In genomic region chr10:8365935-8366911, GRCh38 we compare ENCODE assay signal across 8 cellular contexts.
DNase-seq lines count a peak whose midpoint lies in the region; ATAC-seq, FAIRE-seq and TF ChIP-seq lines count a peak whose summit lies in the region.

No MANE protein-coding gene starts in this region.

- H3K4me2 ChIP-seq in A549 = peak overlapping the region; percentile 80
- peak overlapping the region; percentile 65; the same call in 1 of the 2 replicates for H3K4me2 ChIP-seq in KMS-11

- TF ChIP-seq CTCF in A549 (IDR thresholded peaks at IDR 0.05) (no peak), KMS-11 (conservative IDR thresholded peaks at IDR 0.05; ENCODE audit: low read depth, low read length) (no peak), glutamatergic neuron (IDR thresholded peaks at IDR 0.05; ENCODE audit: partially characterized antibody, unreplicated experiment) (no peak)

- no peak for TF ChIP-seq POLR2A in A549 (IDR thresholded peaks at IDR 0.05; ENCODE audit: low read length)

- H3K27me3 ChIP-seq in KMS-11 (ENCODE audit: insufficient read depth, low read depth) (no peaks in the 10 kb centered on the region), mucosa of stomach (ENCODE audit: control insufficient read depth, insufficient read depth, low read length) (no peaks in the 10 kb centered on the region)

- H3K4me3 ChIP-seq in A549 (peak overlapping the region; percentile 25), KMS-11 (IDR thresholded peaks at IDR 0.05; ENCODE audit: insufficient read depth, low read depth, low read length) (no peak overlapping the region), mucosa of stomach (ENCODE audit: low read length) (peak overlapping the region; percentile 17)

- H3K27ac ChIP-seq in A549 = peak overlapping the region; percentile 87 to 95
- peak overlapping the region; percentile 78 for H3K27ac ChIP-seq in KMS-11

- no peaks in the 10 kb centered on the region for H4K20me1 ChIP-seq in KMS-11 (ENCODE audit: insufficient read depth)

- peak; percentile 91 to 96; a peak in 4 of 5 replicates for TF ChIP-seq EP300 in A549 (IDR thresholded peaks at IDR 0.05)

- CTCF ChIA-PET in A549 (lab: Yijun Ruan, JAX) = interaction anchor here (0.6 to 1.6 kb wide), 3 partner anchors 24 to 47 kb away, joined by 3 read pairs; no protein-coding TSS in a partner anchor

- H3K27me3 Mint-ChIP-seq in glutamatergic neuron (ENCODE audit: unreplicated experiment) = no peaks in the 10 kb centered on the region

- H3K4me1 ChIP-seq in A549 (peaks cover 23% of the 10 kb centered on the region), KMS-11 (ENCODE audit: low read depth, poor library complexity, severe bottlenecking) (peaks cover 40% of the 10 kb centered on the region), mucosa of stomach (ENCODE audit: control insufficient read depth, insufficient read depth, low read length) (peaks cover 5% of the 10 kb centered on the region)

- H3K9me3 ChIP-seq in A549 = 0 out of 3 replicates have a peak, but pooled peaks cover 6% of the 10 kb centered on the region
- H3K9me3 ChIP-seq in mucosa of stomach (ENCODE audit: control insufficient read depth, low read length) = no peaks in the 10 kb centered on the region

- peaks cover 2% of the 10 kb centered on the region for H3K9me3 Mint-ChIP-seq in glutamatergic neuron (ENCODE audit: unreplicated experiment)

- H3K27ac Mint-ChIP-seq in glutamatergic neuron (ENCODE audit: unreplicated experiment) = no peak overlapping the region

- peak; percentile 95 to 99 for ATAC-seq in A549

- H3K4me1 Mint-ChIP-seq in glutamatergic neuron (ENCODE audit: low read depth, unreplicated experiment) = no peaks in the 10 kb centered on the region

- H3K36me3 ChIP-seq in KMS-11 (ENCODE audit: insufficient read depth) (no peaks in the 10 kb centered on the region), mucosa of stomach (ENCODE audit: control insufficient read depth, insufficient read depth, low read length) (no peaks in the 10 kb centered on the region)

- H3K36me3 Mint-ChIP-seq in glutamatergic neuron (ENCODE audit: unreplicated experiment) = no peaks in the 10 kb centered on the region

- H2AFZ ChIP-seq in KMS-11 (ENCODE audit: low read depth) = peak overlapping the region; percentile 57

- DNase-seq in A549 (ENCODE audit: low read depth in 1 of 2, low spot score in 1 of 2) (peak; percentile 80 to 99), NCI-H1092 (lab: John Stamatoyannopoulos, UW) (no peak), SHP77 (lab: John Stamatoyannopoulos, UW) (no peak), HCEC 1CT (no peak), glutamatergic neuron (no peak)
- DNase-seq in activated T-cell treated with anti-CD3 and anti-CD28 coated beads, Interleukin-2, amount 50 U/mL, for 48 hours = peak; percentile 60 to 69

- POLR2A ChIA-PET in A549 (lab: Yijun Ruan, JAX) = interaction anchor here (0.6 to 1.7 kb wide), 7 partner anchors 26 to 1525 kb away, joined by 3 to 8 read pairs (median 5); partner anchors contain the start of gene TAF3

- peak overlapping the region; percentile 36; the same call in 1 of the 2 replicates for H3K9ac ChIP-seq in KMS-11
- H3K9ac ChIP-seq in mucosa of stomach (ENCODE audit: low read length) = peak overlapping the region; percentile 31

- under 1% methylated on average over 17 of the region's 19 CpGs for WGBS in A549 (ENCODE audit: missing lambda C conversion rate)

- TF ChIP-seq RAD21 in A549 (conservative IDR thresholded peaks at IDR 0.05 in 1 of 2, IDR thresholded peaks at IDR 0.05 in 1 of 2) = peak; percentile 31 to 62

- H3K79me2 ChIP-seq in KMS-11 (ENCODE audit: insufficient read depth, low read depth) = no peaks in the 10 kb centered on the region

- H3K4me3 Mint-ChIP-seq in glutamatergic neuron (ENCODE audit: unreplicated experiment) = no peak overlapping the region

- peak; percentile 95 for FAIRE-seq in A549 (lab: Jason Lieb, UNC)

TF ChIP-seq in A549, 52 proteins besides CTCF, POLR2A, EP300 and RAD21 (continues in another document):
- TF ChIP-seq TP53 (CRISPR knock-in tag; IDR thresholded peaks at IDR 0.05) (0 out of 2 replicates have a peak, but pooled peaks have one; percentile 17), ZSCAN20 (CRISPR knock-in tag; IDR thresholded peaks at IDR 0.05) (no peak), SMC3 (IDR thresholded peaks at IDR 0.05) (peak; percentile 49; the same call in 2 of the 3 replicates), JUN (IDR thresholded peaks at IDR 0.05) (peak; percentile 95 to 96; a peak in 4 of 5 replicates), HDAC2 (IDR thresholded peaks at IDR 0.05) (0 out of 2 replicates have a peak, but pooled peaks have one; percentile 12), ZNF302 (CRISPR knock-in tag; IDR thresholded peaks at IDR 0.05) (0 out of 2 replicates have a peak, but pooled peaks have one; percentile 42), HMGXB4 (CRISPR knock-in tag; IDR thresholded peaks at IDR 0.05; ENCODE audit: borderline replicate concordance) (no peak), RARB (CRISPR knock-in tag; IDR thresholded peaks at IDR 0.05) (peak; percentile 79; the same call in 1 of the 2 replicates), EHF (CRISPR knock-in tag; IDR thresholded peaks at IDR 0.05) (0 out of 2 replicates have a peak, but pooled peaks have one; percentile 72), HOXB5 (CRISPR knock-in tag; IDR thresholded peaks at IDR 0.05) (no peak), PHF8 (IDR thresholded peaks at IDR 0.05; ENCODE audit: borderline replicate concordance, low read depth) (no peak), NPAS2 (CRISPR knock-in tag; IDR thresholded peaks at IDR 0.05; ENCODE audit: borderline replicate concordance) (no peak), BHLHE40 (IDR thresholded peaks at IDR 0.05; ENCODE audit: low read depth, low read length) (no peak), HOXA7 (CRISPR knock-in tag; IDR thresholded peaks at IDR 0.05) (peak; percentile 72), SREBF2 (IDR thresholded peaks at IDR 0.05) (no peak), RCOR1 (IDR thresholded peaks at IDR 0.05; ENCODE audit: low read depth, low read length) (no peak), BCL3 (IDR thresholded peaks at IDR 0.05) (peak; percentile 96), ELK1 (IDR thresholded peaks at IDR 0.05; ENCODE audit: low read depth, low read length) (no peak), MYC (IDR thresholded peaks at IDR 0.05; ENCODE audit: borderline replicate concordance, low read length) (0 out of 2 replicates have a peak, but pooled peaks have one; percentile 37), GATA3 (IDR thresholded peaks at IDR 0.05; ENCODE audit: borderline replicate concordance) (peak; percentile 98), PBX3 (IDR thresholded peaks at IDR 0.05) (peak; percentile 62), TFCP2L1 (CRISPR knock-in tag; IDR thresholded peaks at IDR 0.05) (no peak)

Comparison
In these comparisons a context has a peak if more than half of its experiments do, and no peak if none do; other contexts are left out.
1. DNase-seq: peak in A549 (2 of 2) and activated T-cell treated with anti-CD3 and anti-CD28 coated beads, Interleukin-2, amount 50 U/mL, for 48 hours (2 of 2); none in NCI-H1092 (single experiment), SHP77 (0 of 2), HCEC 1CT (single experiment) and glutamatergic neuron (single experiment).